35 cellular contexts compared by ENCODE assay signal in the genomic region with DNA sequence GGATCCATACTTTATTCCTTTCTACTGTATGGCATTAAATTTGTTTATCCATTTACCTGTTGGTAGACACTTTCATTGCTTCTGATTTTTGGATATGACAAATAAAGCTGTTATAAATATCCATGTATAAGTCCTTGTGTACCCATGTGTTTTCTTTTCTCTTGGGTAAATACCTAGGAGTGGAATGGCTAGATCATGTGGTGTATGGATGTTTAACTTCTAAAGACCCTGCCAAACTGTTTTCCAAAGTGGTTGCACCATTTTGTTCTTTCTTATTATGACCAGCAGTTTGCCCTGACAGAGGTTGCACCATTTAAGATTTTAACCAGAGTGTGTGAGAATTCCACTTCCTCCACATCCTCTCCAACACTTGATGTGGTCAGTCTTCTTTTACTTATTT. TPM values are rescaled to one million over a fixed set of nuclear protein-coding genes. Genes with fewer than 3 reads are reported as not detected.
"Had no signal": no experiment of that assay in that cellular context is flagged by ENCODE, and none has a peak within 500 bp of the region (broad histone marks: within the 10 kb centered on the region; RNA-seq: fewer than 3 reads in every experiment).

No MANE protein-coding gene starts in this region.

- DNase-seq: activated effector memory CD4-positive, alpha-beta T cell treated with Interleukin-2 at 50 U/mL for 16 hours; activated gamma-delta T cell; activated gamma-delta T cell treated with Interleukin-2 at 50 U/mL for 16 hours; activated naive CD4-positive, alpha-beta T cell; activated naive CD4-positive, alpha-beta T cell treated with anti-CD3 and anti-CD28 coated beads for 36 hours; activated naive CD4-positive, alpha-beta T cell treated with anti-CD3 and anti-CD28 coated beads, Interleukin-2, amount 10 ng/mL, durations not matched to agents 7 days and 5 days; activated naive CD4-positive, alpha-beta T cell treated with anti-CD3 and anti-CD28 coated beads, Interleukin-2, amount 50 U/mL, for 16 hours; activated naive CD4-positive, alpha-beta T cell treated with Interleukin-2 at 50 U/mL for 16 hours; activated naive CD8-positive, alpha-beta T cell treated with anti-CD3 and anti-CD28 coated beads for 36 hours; activated naive CD8-positive, alpha-beta T cell treated with anti-CD3 and anti-CD28 coated beads, Interleukin-2, amount 10 ng/mL, durations not matched to agents 7 days and 5 days; activated naive CD8-positive, alpha-beta T cell treated with anti-CD3 and anti-CD28 coated beads, Interleukin-2, amount 50 U/mL, for 24 hours; activated T-cell treated with anti-CD3 and anti-CD28 coated beads, Interleukin-2, amount 50 U/mL, for 4 hours; activated T-cell treated with anti-CD3 and anti-CD28 coated beads, Interleukin-2, amount 50 U/mL, for 48 hours; activated T-cell treated with anti-CD3 and anti-CD28 coated beads, Interleukin-2, amount 50 U/mL, for 72 hours; adrenal gland; amniotic stem cell; amygdala; anterior cingulate cortex; aorta; body of pancreas; brain microvascular endothelial cell; caudate nucleus; central memory CD4-positive, alpha-beta T cell; cerebellar nuclear complex had no signal

- H3K27ac Mint-ChIP-seq: activated naive CD4-positive, alpha-beta T cell treated with anti-CD3 and anti-CD28 coated beads for 36 hours; activated naive CD4-positive, alpha-beta T cell treated with anti-CD3 and anti-CD28 coated beads, Interleukin-2, amount 10 ng/mL, durations not matched to agents 7 days and 5 days; activated naive CD4-positive, alpha-beta T cell treated with anti-CD3 and anti-CD28 coated beads, Interleukin-2, amount 50 U/mL, for 24 hours; activated naive CD4-positive, alpha-beta T cell treated with anti-CD3 and anti-CD28 coated beads, Interleukin-2, amount 50 U/mL, for 72 hours; activated naive CD8-positive, alpha-beta T cell; activated naive CD8-positive, alpha-beta T cell treated with anti-CD3 and anti-CD28 coated beads for 36 hours; activated naive CD8-positive, alpha-beta T cell treated with anti-CD3 and anti-CD28 coated beads, Interleukin-2, amount 10 ng/mL, durations not matched to agents 7 days and 5 days; activated naive CD8-positive, alpha-beta T cell treated with anti-CD3 and anti-CD28 coated beads, Interleukin-2, amount 50 U/mL, for 24 hours; activated T-cell treated with anti-CD3 and anti-CD28 coated beads, Interleukin-2, amount 50 U/mL, for 72 hours; activated T-helper 1 cell treated with anti-CD3 and anti-CD28 coated beads, Interleukin-12 subunit alpha, Interleukin-12 subunit beta, Interleukin-2, Interleukin-4 antibody, amounts not matched to agents 30 ng/mL and 10 ng/mL and 1 ng/mL, durations not matched to agents 14 hours and 24 hours and 36 hours; activated T-helper 17 cell treated with anti-CD3 and anti-CD28 coated beads, Interleukin-2, amount 50 U/mL, for 72 hours; activated T-helper 2 cell treated with anti-CD3 and anti-CD28 coated beads, Interferon-gamma antibody, Interleukin-2, Interleukin-4, amounts not matched to agents 10 μg/mL and 5 μg/mL and 100 μg/mL, durations not matched to agents 14 hours and 24 hours and 36 hours; brain had no signal

- H3K4me3 ChIP-seq: adrenal gland, ascending aorta, body of pancreas, breast epithelium, cardiac muscle cell had no signal

- H3K9me3 ChIP-seq: adrenal gland, ascending aorta, body of pancreas, breast epithelium had no signal

- H3K4me3 Mint-ChIP-seq: activated naive CD4-positive, alpha-beta T cell treated with anti-CD3 and anti-CD28 coated beads for 36 hours; activated naive CD4-positive, alpha-beta T cell treated with anti-CD3 and anti-CD28 coated beads, Interleukin-2, amount 10 ng/mL, durations not matched to agents 7 days and 5 days; activated naive CD4-positive, alpha-beta T cell treated with anti-CD3 and anti-CD28 coated beads, Interleukin-2, amount 50 U/mL, for 24 hours; activated naive CD8-positive, alpha-beta T cell; activated naive CD8-positive, alpha-beta T cell treated with anti-CD3 and anti-CD28 coated beads for 36 hours; activated naive CD8-positive, alpha-beta T cell treated with anti-CD3 and anti-CD28 coated beads, Interleukin-2, amount 10 ng/mL, durations not matched to agents 7 days and 5 days; activated naive CD8-positive, alpha-beta T cell treated with anti-CD3 and anti-CD28 coated beads, Interleukin-2, amount 50 U/mL, for 24 hours; activated T-cell treated with anti-CD3 and anti-CD28 coated beads, Interleukin-2, amount 50 U/mL, for 4 hours; activated T-cell treated with anti-CD3 and anti-CD28 coated beads, Interleukin-2, amount 50 U/mL, for 72 hours; activated T-helper 1 cell treated with anti-CD3 and anti-CD28 coated beads, Interleukin-12 subunit alpha, Interleukin-12 subunit beta, Interleukin-2, Interleukin-4 antibody, amounts not matched to agents 30 ng/mL and 10 ng/mL and 1 ng/mL, durations not matched to agents 14 hours and 24 hours and 36 hours; activated T-helper 17 cell treated with anti-CD3 and anti-CD28 coated beads, Interleukin-2, amount 50 U/mL, for 72 hours; brain; central memory CD8-positive, alpha-beta T cell had no signal

- H3K4me1 ChIP-seq: adrenal gland, ascending aorta, breast epithelium had no signal

- H3K27ac ChIP-seq: adrenal gland, ascending aorta, body of pancreas, brain microvascular endothelial cell, breast epithelium, cardiac muscle cell had no signal

- H3K36me3 ChIP-seq: adrenal gland, ascending aorta, brain microvascular endothelial cell, breast epithelium, cardiac muscle cell had no signal

- H3K4me1 Mint-ChIP-seq: activated naive CD8-positive, alpha-beta T cell treated with anti-CD3 and anti-CD28 coated beads for 36 hours; activated naive CD8-positive, alpha-beta T cell treated with anti-CD3 and anti-CD28 coated beads, Interleukin-2, amount 50 U/mL, for 24 hours; activated T-helper 17 cell treated with anti-CD3 and anti-CD28 coated beads, Interleukin-2, amount 50 U/mL, for 72 hours; central memory CD8-positive, alpha-beta T cell had no signal

- H3K9me3 Mint-ChIP-seq: activated naive CD4-positive, alpha-beta T cell treated with anti-CD3 and anti-CD28 coated beads for 36 hours; activated naive CD4-positive, alpha-beta T cell treated with anti-CD3 and anti-CD28 coated beads, Interleukin-2, amount 10 ng/mL, durations not matched to agents 7 days and 5 days; activated naive CD4-positive, alpha-beta T cell treated with anti-CD3 and anti-CD28 coated beads, Interleukin-2, amount 50 U/mL, for 24 hours; activated naive CD4-positive, alpha-beta T cell treated with anti-CD3 and anti-CD28 coated beads, Interleukin-2, amount 50 U/mL, for 72 hours; activated naive CD8-positive, alpha-beta T cell treated with anti-CD3 and anti-CD28 coated beads for 36 hours; activated naive CD8-positive, alpha-beta T cell treated with anti-CD3 and anti-CD28 coated beads, Interleukin-2, amount 10 ng/mL, durations not matched to agents 7 days and 5 days; activated naive CD8-positive, alpha-beta T cell treated with anti-CD3 and anti-CD28 coated beads, Interleukin-2, amount 50 U/mL, for 24 hours; activated T-cell treated with anti-CD3 and anti-CD28 coated beads, Interleukin-2, amount 50 U/mL, for 4 hours; activated T-cell treated with anti-CD3 and anti-CD28 coated beads, Interleukin-2, amount 50 U/mL, for 72 hours; activated T-helper 1 cell treated with anti-CD3 and anti-CD28 coated beads, Interleukin-12 subunit alpha, Interleukin-12 subunit beta, Interleukin-2, Interleukin-4 antibody, amounts not matched to agents 30 ng/mL and 10 ng/mL and 1 ng/mL, durations not matched to agents 14 hours and 24 hours and 36 hours; activated T-helper 17 cell treated with anti-CD3 and anti-CD28 coated beads, Interleukin-2, amount 50 U/mL, for 72 hours; activated T-helper 2 cell treated with anti-CD3 and anti-CD28 coated beads, Interferon-gamma antibody, Interleukin-2, Interleukin-4, amounts not matched to agents 10 μg/mL and 5 μg/mL and 100 μg/mL, durations not matched to agents 14 hours and 24 hours and 36 hours; brain; central memory CD8-positive, alpha-beta T cell had no signal

- H3K36me3 Mint-ChIP-seq: activated naive CD4-positive, alpha-beta T cell treated with anti-CD3 and anti-CD28 coated beads, Interleukin-2, amount 10 ng/mL, durations not matched to agents 7 days and 5 days; activated naive CD4-positive, alpha-beta T cell treated with anti-CD3 and anti-CD28 coated beads, Interleukin-2, amount 50 U/mL, for 24 hours; activated naive CD4-positive, alpha-beta T cell treated with anti-CD3 and anti-CD28 coated beads, Interleukin-2, amount 50 U/mL, for 72 hours; activated naive CD8-positive, alpha-beta T cell; activated naive CD8-positive, alpha-beta T cell treated with anti-CD3 and anti-CD28 coated beads for 36 hours; activated naive CD8-positive, alpha-beta T cell treated with anti-CD3 and anti-CD28 coated beads, Interleukin-2, amount 10 ng/mL, durations not matched to agents 7 days and 5 days; brain had no signal

- H3K27me3 Mint-ChIP-seq: activated naive CD4-positive, alpha-beta T cell treated with anti-CD3 and anti-CD28 coated beads, Interleukin-2, amount 50 U/mL, for 24 hours; activated naive CD8-positive, alpha-beta T cell; activated naive CD8-positive, alpha-beta T cell treated with anti-CD3 and anti-CD28 coated beads for 36 hours; activated naive CD8-positive, alpha-beta T cell treated with anti-CD3 and anti-CD28 coated beads, Interleukin-2, amount 10 ng/mL, durations not matched to agents 7 days and 5 days; activated naive CD8-positive, alpha-beta T cell treated with anti-CD3 and anti-CD28 coated beads, Interleukin-2, amount 50 U/mL, for 24 hours; activated T-helper 17 cell treated with anti-CD3 and anti-CD28 coated beads, Interleukin-2, amount 50 U/mL, for 72 hours; central memory CD8-positive, alpha-beta T cell had no signal

RNA-seq across cellular contexts. Expression of gene SMAGP, which starts 37.6 kb away (rescaled TPM):
- total RNA-seq: activated T-helper 2 cell treated with anti-CD3 and anti-CD28 coated beads, Interferon-gamma antibody, Interleukin-2, Interleukin-4, amounts not matched to agents 10 μg/mL and 5 μg/mL and 100 μg/mL, durations not matched to agents 14 hours and 24 hours and 36 hours had no signal
